9 cellular contexts compared by ENCODE assay signal in genomic region chr9:126626117-126627022, GRCh38. TPM values are rescaled to one million over a fixed set of nuclear protein-coding genes. Genes with fewer than 3 reads are reported as not detected.
DNase-seq lines count a peak whose midpoint lies in the region; ATAC-seq and TF ChIP-seq lines count a peak whose summit lies in the region.
"Had no signal": no experiment of that assay in that cellular context is flagged by ENCODE, and none has a peak within 500 bp of the region (broad histone marks: within the 10 kb centered on the region; RNA-seq: fewer than 3 reads in every experiment).

No MANE protein-coding gene starts in this region.

- H3K27ac ChIP-seq in mammary epithelial cell (ENCODE audit: insufficient read depth, low read depth, low read length) = no peak overlapping the region

- peaks cover 56% of the 10 kb centered on the region for H3K4me1 ChIP-seq in mammary epithelial cell (ENCODE audit: insufficient read depth, low read length)

- no peaks in the 10 kb centered on the region for H3K27me3 ChIP-seq in mammary epithelial cell (ENCODE audit: insufficient read depth, low read length)

- CTCF ChIA-PET in activated naive CD4-positive, alpha-beta T cell treated with anti-CD3 and anti-CD28 coated beads for 36 hours (lab: Charles Lee) = interaction anchor here (0.9 kb wide), 1 partner anchor 64 kb away, joined by 3 read pairs; no protein-coding TSS in a partner anchor
- CTCF ChIA-PET in mammary epithelial cell (lab: Charles Lee; ENCODE audit: low non-redundant PET) = no interaction called here

- intact Hi-C loops in activated naive CD4-positive, alpha-beta T cell treated with anti-CD3 and anti-CD28 coated beads for 36 hours (cut with micrococcal nuclease) = loop anchor here (1.0 kb wide), 1 partner anchor 11 kb away; no protein-coding TSS in a partner anchor
- intact Hi-C loops in mammary epithelial cell (cut with micrococcal nuclease) = no loop called here

- ATAC-seq in HG03025 (IDR thresholded peaks at IDR 0.05; ENCODE audit: low FRiP score, unreplicated experiment) = no peak
- no peak for ATAC-seq in GM19351 (IDR thresholded peaks at IDR 0.05; ENCODE audit: unreplicated experiment)

- no peaks in the 10 kb centered on the region for H3K36me3 ChIP-seq in mammary epithelial cell (ENCODE audit: insufficient read depth, low read length)

- H3K27me3 Mint-ChIP-seq in activated naive CD4-positive, alpha-beta T cell treated with anti-CD3 and anti-CD28 coated beads for 36 hours (ENCODE audit: low read depth) = peaks cover 75% of the 10 kb centered on the region
- H3K27me3 Mint-ChIP-seq in mesothelial cell of epicardium (ENCODE audit: low read depth) = peaks cover 99% of the 10 kb centered on the region
- H3K27me3 Mint-ChIP-seq in type B pancreatic cell = peaks cover 78% of the 10 kb centered on the region

- H3K36me3 Mint-ChIP-seq in activated naive CD4-positive, alpha-beta T cell treated with anti-CD3 and anti-CD28 coated beads for 36 hours (ENCODE audit: low read depth) = no peaks in the 10 kb centered on the region
- no peaks in the 10 kb centered on the region for H3K36me3 Mint-ChIP-seq in mesothelial cell of epicardium
- no peaks in the 10 kb centered on the region for H3K36me3 Mint-ChIP-seq in type B pancreatic cell

- no peak overlapping the region for H3K9ac ChIP-seq in mammary epithelial cell (ENCODE audit: insufficient read depth, low read length)

- no peaks in the 10 kb centered on the region for H3K9me3 Mint-ChIP-seq in activated naive CD4-positive, alpha-beta T cell treated with anti-CD3 and anti-CD28 coated beads for 36 hours
- no peaks in the 10 kb centered on the region for H3K9me3 Mint-ChIP-seq in mesothelial cell of epicardium
- no peaks in the 10 kb centered on the region for H3K9me3 Mint-ChIP-seq in type B pancreatic cell

- TF ChIP-seq CTCF in mammary epithelial cell (conservative IDR thresholded peaks at IDR 0.05 in 1 of 2, IDR thresholded peaks at IDR 0.05 in 1 of 2; ENCODE audit: extremely low read depth in 1 of 2, insufficient read depth in 1 of 2, low read depth in 1 of 2, low read length in 2 of 2) (no peak), mesothelial cell of epicardium (IDR thresholded peaks at IDR 0.05; ENCODE audit: unreplicated experiment) (no peak), type B pancreatic cell (conservative IDR thresholded peaks at IDR 0.05) (no peak)

- BruUV-seq in mammary epithelial cell (replicated peaks; lab: Mats Ljungman, UMichigan) = no TSS peak

- H3K4me1 Mint-ChIP-seq in activated naive CD4-positive, alpha-beta T cell treated with anti-CD3 and anti-CD28 coated beads for 36 hours (ENCODE audit: low read depth) = peaks cover 11% of the 10 kb centered on the region
- H3K4me1 Mint-ChIP-seq in mesothelial cell of epicardium (peaks cover 24% of the 10 kb centered on the region), type B pancreatic cell (ENCODE audit: unreplicated experiment) (peaks cover 27% of the 10 kb centered on the region)

- peak overlapping the region; percentile 37 to 40 (median 40) for H3K4me3 ChIP-seq in mammary epithelial cell (replicated peaks in 1 of 3; ENCODE audit: insufficient read depth in 1 of 3, low read depth in 2 of 3, low read length in 3 of 3)

- no peaks in the 10 kb centered on the region for H3K9me3 ChIP-seq in mammary epithelial cell (replicated peaks; ENCODE audit: insufficient read depth, low read length)

- H2AFZ ChIP-seq in mammary epithelial cell (ENCODE audit: low read depth, low read length) = peak overlapping the region; percentile 73

- peak overlapping the region; percentile 39 for H3K4me3 Mint-ChIP-seq in activated naive CD4-positive, alpha-beta T cell treated with anti-CD3 and anti-CD28 coated beads for 36 hours
- H3K4me3 Mint-ChIP-seq in mesothelial cell of epicardium = peak overlapping the region; percentile 60
- peak overlapping the region; percentile 86 for H3K4me3 Mint-ChIP-seq in type B pancreatic cell

- in situ Hi-C loops in mammary epithelial cell (cut with MboI; ENCODE audit: low sequenced_read_pairs in 2 of 2) = no loop called here

- peaks cover 87% of the 10 kb centered on the region for H3K79me2 ChIP-seq in mammary epithelial cell (ENCODE audit: insufficient read depth, low read length)

- no peak overlapping the region for H3K27ac Mint-ChIP-seq in activated naive CD4-positive, alpha-beta T cell treated with anti-CD3 and anti-CD28 coated beads for 36 hours
- H3K27ac Mint-ChIP-seq in mesothelial cell of epicardium = no peak overlapping the region
- H3K27ac Mint-ChIP-seq in type B pancreatic cell = peak overlapping the region; percentile 50

- peak overlapping the region; percentile 93 for H3K4me2 ChIP-seq in mammary epithelial cell (ENCODE audit: insufficient read depth, low read depth, low read length)

- dilution Hi-C loops in mammary epithelial cell (cut with HindIII; ENCODE audit: low sequenced_read_pairs) = loop anchor here (5.0 kb wide), 1 partner anchor 36 kb away; no protein-coding TSS in a partner anchor

- 50% methylated on average over 31 of the region's 63 CpGs for WGBS in mammary epithelial cell (ENCODE audit: low coverage, missing lambda C conversion rate)

- H4K20me1 ChIP-seq in mammary epithelial cell (ENCODE audit: insufficient read depth, low read length) = no peaks in the 10 kb centered on the region

- DNase-seq in activated naive CD4-positive, alpha-beta T cell treated with anti-CD3 and anti-CD28 coated beads for 36 hours = no peak
- DNase-seq in activated naive CD4-positive, alpha-beta T cell treated with anti-CD3 and anti-CD28 coated beads, Interleukin-2, amount 50 U/mL, for 16 hours = no peak
- DNase-seq in mammary epithelial cell = no peak
- no peak for DNase-seq in mesothelial cell of epicardium (ENCODE audit: low spot score in 2 of 2, unreplicated experiment in 2 of 2)
- DNase-seq in type B pancreatic cell (ENCODE audit: extremely low spot score, unreplicated experiment) = no peak
- no peak for DNase-seq in DMS79 (lab: John Stamatoyannopoulos, UW)

RNA-seq across cellular contexts. Expression of gene LMX1B, which starts 12.6 kb away (rescaled TPM):
- not detected for total RNA-seq in activated naive CD4-positive, alpha-beta T cell treated with anti-CD3 and anti-CD28 coated beads for 36 hours
- total RNA-seq in mammary epithelial cell = 10 to 100 TPM; 11.2 to 19.2 TPM
- 5.3 TPM for polyA plus RNA-seq in mammary epithelial cell
- polyA minus RNA-seq in mammary epithelial cell = 9.3 TPM
- total RNA-seq in mesothelial cell of epicardium = 0.09 TPM in 1 of 3 replicates, not detected in the others
- total RNA-seq in type B pancreatic cell (ENCODE audit: low replicate concordance) = 13.6 and 33.6 TPM in 2 replicates
- total RNA-seq: lung microvascular endothelial cell had no signal

Comparison
In these comparisons a context has a peak if more than half of its experiments do, and no peak if none do; other contexts are left out.
1. RNA of gene LMX1B, which starts 12.6 kb away (total RNA-seq): 11.2 to 19.2 TPM in mammary epithelial cell and 13.6 to 33.6 TPM in type B pancreatic cell; 0.09 TPM in mesothelial cell of epicardium and not detected in activated naive CD4-positive, alpha-beta T cell treated with anti-CD3 and anti-CD28 coated beads for 36 hours; every median in the first group is over 10 times any median in the second.
2. Peak in every context shown above with its lines, with median percentiles within 50 percentile points of each other: H3K4me3 Mint-ChIP-seq.